8 cellular contexts compared by ENCODE assay signal in genomic region chr7:19116121-19117080, GRCh38. TPM values are rescaled to one million over a fixed set of nuclear protein-coding genes. Genes with fewer than 3 reads are reported as not detected.
DNase-seq lines count a peak whose midpoint lies in the region; ATAC-seq and TF ChIP-seq lines count a peak whose summit lies in the region.

No MANE protein-coding gene starts in this region.

- H3K27ac Mint-ChIP-seq in HFFc6 = peak overlapping the region; percentile 90

- TF ChIP-seq POLR2A in ovary (IDR thresholded peaks at IDR 0.05) = no peak

- no peak overlapping the region for H3K27ac ChIP-seq in ovary
- no peak overlapping the region for H3K27ac ChIP-seq in Karpas-422 (ENCODE audit: low read length)

- H3K4me1 Mint-ChIP-seq in HFFc6 (ENCODE audit: low read depth) = peaks cover 66% of the 10 kb centered on the region

- TF ChIP-seq CTCF in HFFc6 (IDR thresholded peaks at IDR 0.05) (no peak), ovary (IDR thresholded peaks at IDR 0.05) (no peak)

- H3K4me1 ChIP-seq in ovary (ENCODE audit: insufficient read depth) (peaks cover 2% of the 10 kb centered on the region), Karpas-422 (ENCODE audit: low read length) (no peaks in the 10 kb centered on the region)

- WGBS in ovary, 3 donors = 1% methylated on average over 47 to 69 of the region's 69 CpGs

- peaks cover 5% of the 10 kb centered on the region for H3K27me3 Mint-ChIP-seq in HFFc6 (ENCODE audit: insufficient read depth)

- peak overlapping the region; percentile 98 for H3K4me3 Mint-ChIP-seq in HFFc6

- H3K9me2 ChIP-seq in Karpas-422 (replicated peaks; ENCODE audit: insufficient read depth, low read length) = no peaks in the 10 kb centered on the region

- H4K20me1 ChIP-seq in Karpas-422 (ENCODE audit: insufficient read depth, low read depth, low read length) = no peaks in the 10 kb centered on the region

- no peaks in the 10 kb centered on the region for H3K9me3 Mint-ChIP-seq in HFFc6

- no peaks in the 10 kb centered on the region for H3K79me2 ChIP-seq in Karpas-422 (ENCODE audit: low read length)

- peaks cover 23% of the 10 kb centered on the region for H3K36me3 Mint-ChIP-seq in HFFc6 (ENCODE audit: low read depth)

- intact Hi-C loops in ovary (cut with DNase I) = no loop called here

- ATAC-seq in GM18519 (IDR thresholded peaks at IDR 0.05; ENCODE audit: low FRiP score, unreplicated experiment) = no peak

- no peak overlapping the region for H3K4me2 ChIP-seq in Karpas-422 (ENCODE audit: low read depth, low read length, poor library complexity, severe bottlenecking)

- no peak overlapping the region for H2AFZ ChIP-seq in Karpas-422 (ENCODE audit: low read length)

- H3K27me3 ChIP-seq in ovary = no peaks in the 10 kb centered on the region
- H3K27me3 ChIP-seq in Karpas-422 (ENCODE audit: low read length) = no peaks in the 10 kb centered on the region

- H3K4me3 ChIP-seq in ovary = peak overlapping the region; percentile 69
- H3K4me3 ChIP-seq in Karpas-422 (ENCODE audit: low read length) = no peak overlapping the region

- no peak overlapping the region for H3K9ac ChIP-seq in Karpas-422 (ENCODE audit: low read length)

- no peak for TF ChIP-seq EP300 in ovary (IDR thresholded peaks at IDR 0.05)

- DNase-seq in DMS53 treated with DMSO at 0.1 percent for 48 hours (lab: John Stamatoyannopoulos, UW; ENCODE audit: unreplicated experiment) (peak; percentile 50), HFFc6 (no peak), SK-N-DZ (ENCODE audit: low spot score) (peak; percentile 66), fibroblast of peridontal ligament (ENCODE audit: extremely low read depth) (peak; percentile 53), ovary (peak in 3 of 5 donors; percentile 26 to 48 (median 43)), Karpas-422 (no peak), SHP77 treated with DMSO at 0.1 percent for 48 hours (lab: John Stamatoyannopoulos, UW) (no peak)

- H3K9me3 ChIP-seq in ovary = no peaks in the 10 kb centered on the region
- no peaks in the 10 kb centered on the region for H3K9me3 ChIP-seq in Karpas-422 (ENCODE audit: low read length)

- H3K36me3 ChIP-seq in ovary = no peaks in the 10 kb centered on the region
- H3K36me3 ChIP-seq in Karpas-422 (ENCODE audit: insufficient read depth, low read length) = no peaks in the 10 kb centered on the region

RNA-seq across cellular contexts. Expression of gene TWIST1, which starts 1.0 kb away (rescaled TPM):
- total RNA-seq in HFFc6 (2021; fragmentation: NEBNext Ultra II Directional; extraction: Animal tissue kit (Norgen Biotek cat#: 25700)) = 10 to 100 TPM; 37.7 to 47.8 (median 46.9) TPM
- polyA plus RNA-seq in SK-N-DZ (2014; cell fraction: cytosol; rRNA removed) = 129 and 138 TPM in 2 replicates
- polyA plus RNA-seq in SK-N-DZ (2014; cell fraction: nucleus; rRNA removed) = 102 and 142 TPM in 2 replicates
- 1 to 10 TPM; 2.7 to 8.6 (median 5.0) TPM for total RNA-seq in ovary
- 1 to 10 TPM; 4.3 to 6.9 TPM for polyA plus RNA-seq in ovary
- not detected in 2 replicates for total RNA-seq in Karpas-422 (2014; rRNA removed; shearing (Covaris generic); ENCODE audit: low replicate concordance)

RNA-seq across cellular contexts. Expression of gene FERD3L, which starts 28.8 kb away (rescaled TPM):
- total RNA-seq in HFFc6 (2021; fragmentation: NEBNext Ultra II Directional; extraction: Animal tissue kit (Norgen Biotek cat#: 25700)) = not detected
- polyA plus RNA-seq in SK-N-DZ (2014; cell fraction: cytosol; rRNA removed) = not detected in 2 replicates
- not detected in 2 replicates for polyA plus RNA-seq in SK-N-DZ (2014; cell fraction: nucleus; rRNA removed)
- total RNA-seq in ovary = not detected
- not detected for polyA plus RNA-seq in ovary
- total RNA-seq in Karpas-422 (2014; rRNA removed; shearing (Covaris generic); ENCODE audit: low replicate concordance) = not detected in 2 replicates

Comparison
In these comparisons a context has a peak if more than half of its experiments do, and no peak if none do; other contexts are left out.
1. DNase-seq: peak in DMS53 treated with DMSO at 0.1 percent for 48 hours (single experiment), SK-N-DZ (single experiment), fibroblast of peridontal ligament (single experiment) and ovary (3 of 5); none in HFFc6 (single experiment), Karpas-422 (single experiment) and SHP77 treated with DMSO at 0.1 percent for 48 hours (single experiment).
2. RNA of gene TWIST1, which starts 1.0 kb away (total RNA-seq): 37.7 to 47.8 TPM in HFFc6; 2.7 to 8.6 TPM in ovary and not detected in Karpas-422; every median in the first group is over 4 times any median in the second.